12 cellular contexts compared by ENCODE assay signal in genomic region chr3:44885618-44886017, GRCh38. TPM values are rescaled to one million over a fixed set of nuclear protein-coding genes. Genes with fewer than 3 reads are reported as not detected.
DNase-seq lines count a peak whose midpoint lies in the region; ATAC-seq and TF ChIP-seq lines count a peak whose summit lies in the region.
"Had no signal": no experiment of that assay in that cellular context is flagged by ENCODE, and none has a peak within 500 bp of the region (broad histone marks: within the 10 kb centered on the region; RNA-seq: fewer than 3 reads in every experiment).

No MANE protein-coding gene starts in this region.

- DNase-seq in AG20443 (ENCODE audit: low spot score): peak; percentile 95
- DNase-seq in IMR-90: peak; percentile 96
- peak; percentile 98 for DNase-seq in brain microvascular endothelial cell
- no peak for DNase-seq in lower lobe of right lung
- no peak for DNase-seq in NCI-H2227 (lab: John Stamatoyannopoulos, UW; ENCODE audit: unreplicated experiment)
- DNase-seq in G401 (ENCODE audit: low spot score): no peak
- no peak for DNase-seq in retina
- DNase-seq: naive B cell, NCI-H2171 treated with DMSO at 0.1 percent for 48 hours had no signal

- no peak overlapping the region for H4K5ac ChIP-seq in IMR-90 (ENCODE audit: low read depth, low read length)

- H3K79me1 ChIP-seq in IMR-90 (ENCODE audit: low read depth in 1 of 2, low read length in 2 of 2): peaks cover 0 to 4% of the 10 kb centered on the region in 2 experiments; a peak in 1 of 4 replicates

- dilution Hi-C loops in IMR-90 (cut with HindIII; ENCODE audit: low sequenced_read_pairs, unreplicated experiment): no loop called here

- in situ Hi-C loops in IMR-90 (cut with MboI; ENCODE audit: low sequenced_read_pairs) (loop anchor here (25.0 kb wide), 1 partner anchor 548 kb away; the partner anchor contains the start of gene TCAIM), brain microvascular endothelial cell (cut with HindIII; ENCODE audit: low pct_ligation_motif_present, low sequenced_read_pairs) (no loop called here), G401 (cut with HindIII; ENCODE audit: low sequenced_read_pairs) (no loop called here)

- H2BK5ac ChIP-seq in IMR-90 (ENCODE audit: low read depth, low read length, poor library complexity, severe bottlenecking): peak overlapping the region; percentile 51

- H2AK9ac ChIP-seq in IMR-90 (replicated peaks; ENCODE audit: low read depth, low read length, poor library complexity): peak overlapping the region; percentile 82

- POLR2A ChIA-PET in IMR-90 (lab: Charles Lee; ENCODE audit: unreplicated experiment): no interaction called here

- H3K4me3 ChIP-seq in IMR-90 (ENCODE audit: insufficient read depth, low read depth, low read length) (no peak overlapping the region), brain microvascular endothelial cell (ENCODE audit: low read depth, low read length) (no peak overlapping the region), lower lobe of right lung (no peak overlapping the region)

- H3K18ac ChIP-seq in IMR-90 (ENCODE audit: low read depth, low read length): peak overlapping the region; percentile 33; the same call in 1 of the 2 replicates

- H3K4me2 ChIP-seq in IMR-90 (ENCODE audit: low read depth, low read length): no peak overlapping the region

- no peaks in the 10 kb centered on the region for H4K20me1 ChIP-seq in IMR-90 (ENCODE audit: insufficient read depth, low read length)

- H2BK120ac ChIP-seq in IMR-90 (ENCODE audit: low read depth, low read length): peak overlapping the region; percentile 92

- peak overlapping the region; percentile 36 to 74; a peak in 2 of 4 replicates for H4K8ac ChIP-seq in IMR-90 (ENCODE audit: low read depth in 2 of 2, low read length in 2 of 2)

- peak overlapping the region; percentile 93 for H3K4ac ChIP-seq in IMR-90 (ENCODE audit: low read depth, low read length)

- no peak for TF ChIP-seq POLR2A in IMR-90 (IDR thresholded peaks at IDR 0.05; ENCODE audit: low read depth, low read length)

- H2AK5ac ChIP-seq in IMR-90 (ENCODE audit: low read depth, low read length): peak overlapping the region; percentile 93

- CTCF ChIA-PET in IMR-90 (lab: Yijun Ruan, JAX): no interaction called here

- TF ChIP-seq CTCF in IMR-90 (conservative IDR thresholded peaks at IDR 0.05; ENCODE audit: low read depth, low read length) (no peak), brain microvascular endothelial cell (IDR thresholded peaks at IDR 0.05; ENCODE audit: low read depth, low read length, missing control alignments) (no peak), lower lobe of right lung (IDR thresholded peaks at IDR 0.05) (no peak)

- H3K4me1 ChIP-seq in IMR-90 (ENCODE audit: control insufficient read depth, insufficient read depth, low read length) (peaks cover 23% of the 10 kb centered on the region), lower lobe of right lung (no peaks in the 10 kb centered on the region)

- H3K9me1 ChIP-seq in IMR-90 (ENCODE audit: insufficient read depth, low read length): peaks cover 33% of the 10 kb centered on the region

- H3K56ac ChIP-seq in IMR-90 (ENCODE audit: extremely low read depth, insufficient read depth, low read length): peak overlapping the region; percentile 21

- ATAC-seq in IMR-90 (ENCODE audit: low read depth) (peak; percentile 86), lower lobe of right lung (peak; percentile 45 to 54), HG03521 (IDR thresholded peaks at IDR 0.05; ENCODE audit: unreplicated experiment) (no peak)

- H2BK20ac ChIP-seq in IMR-90 (ENCODE audit: low read depth, low read length): peak overlapping the region; percentile 93

- H4K91ac ChIP-seq in IMR-90 (ENCODE audit: insufficient read depth, low read depth, low read length): peak overlapping the region; percentile 94

- H3K27me3 ChIP-seq in IMR-90 (ENCODE audit: control insufficient read depth, insufficient read depth, low read length) (no peaks in the 10 kb centered on the region), brain microvascular endothelial cell (replicated peaks) (no peaks in the 10 kb centered on the region), lower lobe of right lung (ENCODE audit: low read depth) (no peaks in the 10 kb centered on the region)

- H3K9me3 ChIP-seq in IMR-90 (ENCODE audit: control insufficient read depth, insufficient read depth, low read length): peaks cover 3% of the 10 kb centered on the region; the same call in 1 of the 2 replicates
- no peaks in the 10 kb centered on the region for H3K9me3 ChIP-seq in lower lobe of right lung

- peak overlapping the region; percentile 84; the same call in 2 of the 3 replicates for H2BK15ac ChIP-seq in IMR-90 (ENCODE audit: low read depth, low read length)

- peak overlapping the region; percentile 22; the same call in 1 of the 2 replicates for H3K27ac ChIP-seq in IMR-90 (ENCODE audit: insufficient read depth, low read length)
- peak overlapping the region; percentile 90 for H3K27ac ChIP-seq in brain microvascular endothelial cell
- no peak overlapping the region for H3K27ac ChIP-seq in lower lobe of right lung

- WGBS in IMR-90 (ENCODE audit: extremely low coverage in 2 of 2, insufficient read length in 1 of 2), 2 experiments: no CpG with 5 or more reads among the region's 4 CpGs

- no peaks in the 10 kb centered on the region for H3K36me3 ChIP-seq in IMR-90 (ENCODE audit: control insufficient read depth, insufficient read depth, low read length)
- H3K36me3 ChIP-seq in brain microvascular endothelial cell (replicated peaks): no peaks in the 10 kb centered on the region
- no peaks in the 10 kb centered on the region for H3K36me3 ChIP-seq in lower lobe of right lung

- no peak for TF ChIP-seq RAD21 in IMR-90 (IDR thresholded peaks at IDR 0.05; ENCODE audit: low read length)

- no TSS peak for BruUV-seq in IMR-90 (replicated peaks; lab: Mats Ljungman, UMichigan)

- intact Hi-C loops in IMR-90 (cut with micrococcal nuclease): no loop called here
- intact Hi-C loops in lower lobe of right lung (cut with DNase I): no loop called here

- no peak overlapping the region for H3K9ac ChIP-seq in IMR-90 (ENCODE audit: low read depth, low read length)

- H3K14ac ChIP-seq in IMR-90 (replicated peaks; ENCODE audit: low read depth, low read length): peak overlapping the region; percentile 80

- peak overlapping the region; percentile 29 for H2AFZ ChIP-seq in IMR-90 (replicated peaks; ENCODE audit: low read length, poor library complexity)

- H3K23ac ChIP-seq in IMR-90 (ENCODE audit: low read depth, low read length): 0 out of 2 replicates have a peak overlapping the region, but pooled peaks have one; percentile 44

TF ChIP-seq in IMR-90, 13 proteins besides CTCF, POLR2A, EP300 and RAD21:
- peak; percentile 95 for TF ChIP-seq FOS (IDR thresholded peaks at IDR 0.05; ENCODE audit: low read depth, low read length)
- TF ChIP-seq MXI1 (IDR thresholded peaks at IDR 0.05; ENCODE audit: borderline replicate concordance, low read depth, low read length): no peak
- TF ChIP-seq RCOR1 (IDR thresholded peaks at IDR 0.05; ENCODE audit: insufficient replicate concordance, low read length): peak; percentile 40
- no peak; the same call in 1 of the 2 replicates for TF ChIP-seq NFE2L2 (IDR thresholded peaks at IDR 0.05; ENCODE audit: low read depth, low read length)
- no peak for TF ChIP-seq MAFK (IDR thresholded peaks at IDR 0.05; ENCODE audit: low read depth, low read length)
- peak; percentile 95 for TF ChIP-seq MAZ (IDR thresholded peaks at IDR 0.05; ENCODE audit: borderline replicate concordance, low read depth, low read length)
- no peak for TF ChIP-seq ELK1 (IDR thresholded peaks at IDR 0.05; ENCODE audit: borderline replicate concordance, low read depth, low read length)
- no peak for TF ChIP-seq USF2 (IDR thresholded peaks at IDR 0.05; ENCODE audit: low read depth, low read length)
- peak; percentile 40 for TF ChIP-seq CEBPB (IDR thresholded peaks at IDR 0.05; ENCODE audit: low read depth, low read length)
- TF ChIP-seq CHD1 (IDR thresholded peaks at IDR 0.05; ENCODE audit: low read depth, low read length): no peak
- TF ChIP-seq BHLHE40 (IDR thresholded peaks at IDR 0.05; ENCODE audit: low read depth, low read length): peak; percentile 51; the same call in 1 of the 2 replicates
- TF ChIP-seq SMC3 (IDR thresholded peaks at IDR 0.05; ENCODE audit: low read depth, low read length): no peak
- no peak for TF ChIP-seq RFX5 (IDR thresholded peaks at IDR 0.05; ENCODE audit: low read depth, low read length)
TF ChIP-seq in IMR-90: peak in this region for 5.

RNA-seq across cellular contexts. Expression of gene TGM4, which starts 11.2 kb away (rescaled TPM):
- total RNA-seq in IMR-90 (2012; rRNA removed): under 0.01 TPM in 1 of 2 replicates, not detected in the other
- 0.03 and 0.10 TPM in 2 replicates for polyA plus RNA-seq in IMR-90 (2012; rRNA removed)
- 0.01 TPM in 1 of 2 replicates, not detected in the other for polyA plus RNA-seq in IMR-90 (2012; cell fraction: cytosol; rRNA removed)
- polyA plus RNA-seq in IMR-90 (2012; cell fraction: nucleus; rRNA removed; ENCODE audit: low replicate concordance): 0.07 and 0.09 TPM in 2 replicates
- not detected for total RNA-seq in lower lobe of right lung
- total RNA-seq in G401 (2014; rRNA removed; shearing (Covaris generic)): not detected in 2 replicates
- total RNA-seq: activated T-helper 1 cell treated with anti-CD3 and anti-CD28 coated beads, Interleukin-12 subunit alpha, Interleukin-12 subunit beta, Interleukin-2, Interleukin-4 antibody, amounts not matched to agents 30 ng/mL and 10 ng/mL and 1 ng/mL, durations not matched to agents 14 hours and 24 hours and 36 hours; T-helper 2 cell treated with Interferon-gamma antibody and Interleukin-4, amounts not matched to agents 100 ng/mL and 5 ng/mL, for 36 hours had no signal

RNA-seq across cellular contexts. Expression of gene TMEM42, which starts 23.9 kb away (rescaled TPM):
- total RNA-seq in IMR-90 (2012; rRNA removed) (10.3 and 13.1 TPM in 2 replicates), lower lobe of right lung (17.4 TPM)
- polyA plus RNA-seq in IMR-90 (2012; rRNA removed): 23.7 and 24.7 TPM in 2 replicates
- polyA plus RNA-seq in IMR-90 (2012; cell fraction: cytosol; rRNA removed): 25.2 and 26.0 TPM in 2 replicates
- 23.8 and 28.1 TPM in 2 replicates for polyA plus RNA-seq in IMR-90 (2012; cell fraction: nucleus; rRNA removed; ENCODE audit: low replicate concordance)
- total RNA-seq in G401 (2014; rRNA removed; shearing (Covaris generic)): 21.3 and 40.7 TPM in 2 replicates

Comparison
In these comparisons a context has a peak if more than half of its experiments do, and no peak if none do; other contexts are left out.
1. DNase-seq: peak in AG20443 (single experiment), IMR-90 (single experiment) and brain microvascular endothelial cell (single experiment); none in lower lobe of right lung (single experiment), NCI-H2227 (single experiment), G401 (single experiment) and retina (single experiment).